In genomic region chr3:150104564-150104963, GRCh38 we compare ENCODE assay signal across 18 cellular contexts.
"Had no signal": no experiment of that assay in that cellular context is flagged by ENCODE, and none has a peak within 500 bp of the region (broad histone marks: within the 10 kb centered on the region; RNA-seq: fewer than 3 reads in every experiment).

No MANE protein-coding gene starts in this region.

- H3K4me3 ChIP-seq: dorsolateral prefrontal cortex, hepatocyte, ovary, stomach, thoracic aorta, transverse colon had no signal

- H3K4me2 ChIP-seq: hepatocyte had no signal

- H3K9me3 ChIP-seq: ovary, transverse colon had no signal

- ATAC-seq: left lobe of liver; naive thymus-derived CD4-positive, alpha-beta T cell; right cardiac atrium had no signal

- H3K27ac ChIP-seq: dorsolateral prefrontal cortex, hepatocyte, ovary, stomach, thoracic aorta, transverse colon had no signal

- H3K4me1 ChIP-seq: transverse colon had no signal

- H2AFZ ChIP-seq: hepatocyte had no signal

- DNase-seq: cortex of kidney; dorsolateral prefrontal cortex; effector CD8-positive, alpha-beta T cell; head of caudate nucleus; kidney glomerular epithelial cell; mammary epithelial cell; naive thymus-derived CD4-positive, alpha-beta T cell; ovary; right cardiac atrium; small intestine; stimulated activated CD4-positive, alpha-beta T cell treated with anti-CD3 and anti-CD28 coated beads, Interleukin-12 subunit alpha, Interleukin-12 subunit beta, amount 100 ng/mL, for 4 hours; stimulated activated naive CD4-positive, alpha-beta T cell; stomach; substantia nigra; transverse colon had no signal

- H3K27me3 ChIP-seq: dorsolateral prefrontal cortex, hepatocyte, ovary, stomach, transverse colon had no signal

- H3K79me2 ChIP-seq: hepatocyte had no signal

- H3K36me3 ChIP-seq: ovary, stomach, thoracic aorta, transverse colon had no signal
